In the genomic region with DNA sequence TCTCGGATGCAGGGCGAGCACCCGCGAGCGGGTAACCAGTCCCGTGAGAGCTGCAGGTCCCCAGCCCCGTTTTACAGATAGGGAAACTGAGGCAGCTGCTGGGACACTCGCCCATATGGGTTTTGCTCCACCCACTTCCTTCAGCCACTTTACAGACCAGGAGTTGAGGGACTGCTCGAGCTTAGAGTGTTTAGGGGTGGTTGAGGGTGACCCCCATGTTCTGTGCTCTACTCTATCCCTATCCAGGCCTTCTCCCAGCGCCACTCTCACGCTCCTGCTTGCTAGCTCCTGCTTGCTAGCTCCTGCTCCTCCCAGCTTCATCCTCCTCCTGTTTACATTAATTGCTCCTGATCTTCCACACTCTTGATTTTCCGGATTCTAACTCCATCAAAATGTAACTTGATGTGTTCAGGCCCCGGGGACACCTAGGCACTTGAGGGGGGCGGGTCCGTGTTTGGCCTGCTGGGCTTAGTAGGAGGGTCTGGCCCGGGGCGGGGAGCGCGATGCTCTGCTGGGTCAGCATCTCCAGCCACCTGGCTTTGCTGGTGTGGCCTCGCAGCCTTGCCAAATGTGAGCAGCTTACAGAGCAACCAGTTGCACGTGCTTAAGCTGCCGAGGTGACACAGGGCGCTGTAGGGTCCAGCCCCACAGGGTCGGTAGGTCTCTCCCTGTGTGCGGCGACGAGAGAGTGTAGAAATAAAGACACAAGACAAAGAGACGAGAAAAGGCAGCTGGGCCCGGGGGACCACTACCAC, we compare ENCODE assay signal across 8 cellular contexts. TPM values are rescaled to one million over a fixed set of nuclear protein-coding genes. Genes with fewer than 3 reads are reported as not detected.
A peak's percentile ranks its signal among the peaks of the same experiment; 100 is the strongest.
DNase-seq lines count a peak whose midpoint lies in the region; ATAC-seq lines count a peak whose summit lies in the region.

No MANE protein-coding gene starts in this region.

- no peak for DNase-seq in activated naive CD4-positive, alpha-beta T cell treated with anti-CD3 and anti-CD28 coated beads, Interleukin-2, amount 50 U/mL, for 72 hours (ENCODE audit: low spot score in 2 of 2)
- DNase-seq in NCI-H524 treated with DMSO at 0.1 percent for 48 hours (lab: John Stamatoyannopoulos, UW) = no peak
- DNase-seq in SIG-M5 (lab: John Stamatoyannopoulos, UW) = no peak
- DNase-seq in activated CD4-positive, alpha-beta T cell treated with anti-CD3 and anti-CD28 coated beads, Interleukin-2, amount 50 U/mL, for 1 hour = no peak
- DNase-seq in NCI-H2081 treated with DMSO at 0.1 percent for 48 hours (lab: John Stamatoyannopoulos, UW) = no peak

- peaks cover 12% of the 10 kb centered on the region; the same call in 1 of the 2 replicates for H3K27me3 ChIP-seq in HUES64 (ENCODE audit: insufficient read depth, low read length)

- H3K36me3 Mint-ChIP-seq in activated naive CD4-positive, alpha-beta T cell treated with anti-CD3 and anti-CD28 coated beads, Interleukin-2, amount 50 U/mL, for 72 hours = peaks cover 0 to 5% of the 10 kb centered on the region in 2 donors
- peaks cover 1% of the 10 kb centered on the region for H3K36me3 Mint-ChIP-seq in stimulated activated memory B cell treated with anti-CD40 and anti-IgM and Interleukin-4, amounts not matched to agents 10 μg/mL and 1 μg/mL and 100 μg/mL, for 72 hours

- no peak overlapping the region for H3K27ac ChIP-seq in HUES64 (ENCODE audit: low read depth, low read length)

- H3K4me3 Mint-ChIP-seq in stimulated activated memory B cell treated with anti-CD40 and anti-IgM and Interleukin-4, amounts not matched to agents 10 μg/mL and 1 μg/mL and 100 μg/mL, for 72 hours = peak overlapping the region; percentile 92

- H3K36me3 ChIP-seq in HUES64 (ENCODE audit: insufficient read depth, low read length) = peaks cover 8% of the 10 kb centered on the region

- H3K9me3 Mint-ChIP-seq in activated naive CD4-positive, alpha-beta T cell treated with anti-CD3 and anti-CD28 coated beads, Interleukin-2, amount 50 U/mL, for 72 hours = no peaks in the 10 kb centered on the region
- H3K9me3 Mint-ChIP-seq in stimulated activated memory B cell treated with anti-CD40 and anti-IgM and Interleukin-4, amounts not matched to agents 10 μg/mL and 1 μg/mL and 100 μg/mL, for 72 hours = no peaks in the 10 kb centered on the region

- H3K9me3 ChIP-seq in HUES64 (ENCODE audit: insufficient read depth, low read depth, low read length) = no peaks in the 10 kb centered on the region

- H3K4me1 ChIP-seq in HUES64 (ENCODE audit: insufficient read depth, low read length) = no peaks in the 10 kb centered on the region

- peaks cover 41% of the 10 kb centered on the region for H3K4me1 Mint-ChIP-seq in stimulated activated memory B cell treated with anti-CD40 and anti-IgM and Interleukin-4, amounts not matched to agents 10 μg/mL and 1 μg/mL and 100 μg/mL, for 72 hours

- WGBS in HUES64 = 64% methylated on average over 28 of the region's 29 CpGs

- H3K9ac ChIP-seq in HUES64 (ENCODE audit: low read depth, low read length) = peak overlapping the region; percentile 48

- peak overlapping the region; percentile 69 to 91 for H3K27ac Mint-ChIP-seq in activated naive CD4-positive, alpha-beta T cell treated with anti-CD3 and anti-CD28 coated beads, Interleukin-2, amount 50 U/mL, for 72 hours
- peak overlapping the region; percentile 99 for H3K27ac Mint-ChIP-seq in stimulated activated memory B cell treated with anti-CD40 and anti-IgM and Interleukin-4, amounts not matched to agents 10 μg/mL and 1 μg/mL and 100 μg/mL, for 72 hours

- peaks cover 18% of the 10 kb centered on the region for H3K27me3 Mint-ChIP-seq in stimulated activated memory B cell treated with anti-CD40 and anti-IgM and Interleukin-4, amounts not matched to agents 10 μg/mL and 1 μg/mL and 100 μg/mL, for 72 hours

- ATAC-seq in activated naive CD4-positive, alpha-beta T cell treated with anti-CD3 and anti-CD28 coated beads, Interleukin-2, amount 50 U/mL, for 72 hours = no peak
- ATAC-seq in stimulated activated memory B cell treated with anti-CD40 and anti-IgM and Interleukin-4, amounts not matched to agents 10 μg/mL and 1 μg/mL and 100 μg/mL, for 72 hours = no peak

- H3K4me3 ChIP-seq in HUES64 (ENCODE audit: low read length) (peak overlapping the region; percentile 100), iPS-11a (ENCODE audit: low read depth, low read length) (peak overlapping the region; percentile 84)

RNA-seq across cellular contexts. Expression of a gene that starts 1.5 kb away (rescaled TPM):
- polyA plus RNA-seq in HUES64 (2013, experiment 1 of 2) = 51.7 TPM
- polyA plus RNA-seq in HUES64 (2013, experiment 2 of 2) = 48.8 TPM
- 10 to 100 TPM in 1 of 2 donors, 1 to 10 TPM in 1; 6.6 to 50.6 TPM for total RNA-seq in activated naive CD4-positive, alpha-beta T cell treated with anti-CD3 and anti-CD28 coated beads, Interleukin-2, amount 50 U/mL, for 72 hours

RNA-seq across cellular contexts. Expression of a gene that starts 20.2 kb away (rescaled TPM):
- not detected for polyA plus RNA-seq in HUES64 (2013, experiment 1 of 2)
- polyA plus RNA-seq in HUES64 (2013, experiment 2 of 2) = not detected
- not detected for total RNA-seq in activated naive CD4-positive, alpha-beta T cell treated with anti-CD3 and anti-CD28 coated beads, Interleukin-2, amount 50 U/mL, for 72 hours

RNA-seq across cellular contexts. Expression of a gene that starts 31.1 kb away (rescaled TPM):
- polyA plus RNA-seq in HUES64 (2013, experiment 1 of 2) = 74.1 TPM
- polyA plus RNA-seq in HUES64 (2013, experiment 2 of 2) = 91.3 TPM
- 10 to 100 TPM; 67.6 to 82.2 TPM for total RNA-seq in activated naive CD4-positive, alpha-beta T cell treated with anti-CD3 and anti-CD28 coated beads, Interleukin-2, amount 50 U/mL, for 72 hours
